Comparison of ENCODE assay signal across 8 cellular contexts in the genomic region with DNA sequence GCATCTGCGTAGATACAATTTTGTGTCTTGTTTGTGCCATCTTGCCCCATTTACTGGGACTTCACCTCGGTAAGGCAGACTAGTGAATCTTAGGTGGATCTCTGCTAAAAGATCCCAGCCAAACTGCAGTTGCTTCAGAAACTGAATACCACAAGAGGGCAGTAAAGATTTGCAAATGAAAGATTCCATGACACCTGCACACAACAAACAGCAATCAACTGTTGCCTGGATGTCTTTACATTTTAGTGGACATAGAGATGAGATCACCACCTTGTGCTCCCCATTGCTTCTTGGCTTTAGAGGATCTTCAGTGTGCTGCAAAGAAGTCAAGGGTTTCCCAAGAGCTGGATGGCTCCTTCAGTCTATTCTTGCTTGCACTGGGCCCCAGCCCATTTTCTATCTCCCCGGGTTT.
DNase-seq lines count a peak whose midpoint lies in the region; ATAC-seq and TF ChIP-seq lines count a peak whose summit lies in the region.

No MANE protein-coding gene starts in this region.

- CTCF ChIA-PET in CD4-positive, alpha-beta T cell (lab: Charles Lee) = interaction anchor here (1.0 kb wide), 1 partner anchor 12 kb away, joined by 3 read pairs; no protein-coding TSS in a partner anchor

- no peaks in the 10 kb centered on the region for H3K9me3 Mint-ChIP-seq in CD4-positive, alpha-beta T cell
- no peaks in the 10 kb centered on the region for H3K9me3 Mint-ChIP-seq in T-helper 1 cell treated with Interleukin-12 subunit alpha and Interleukin-12 subunit beta and Interleukin-4 antibody, amounts not matched to agents 30 μg/mL and 1 μg/mL, for 36 hours
- H3K9me3 Mint-ChIP-seq in natural killer cell = no peaks in the 10 kb centered on the region

- H3K27ac ChIP-seq in CD4-positive, alpha-beta T cell (ENCODE audit: low read depth, low read length) = no peak overlapping the region

- no peak overlapping the region for H3K4me3 Mint-ChIP-seq in CD4-positive, alpha-beta T cell
- H3K4me3 Mint-ChIP-seq in T-helper 1 cell treated with Interleukin-12 subunit alpha and Interleukin-12 subunit beta and Interleukin-4 antibody, amounts not matched to agents 30 μg/mL and 1 μg/mL, for 36 hours = no peak overlapping the region
- H3K4me3 Mint-ChIP-seq in natural killer cell = no peak overlapping the region

- POLR2A ChIA-PET in CD4-positive, alpha-beta T cell (lab: Charles Lee) = no interaction called here

- peak; percentile 66 for TF ChIP-seq CTCF in CD4-positive, alpha-beta T cell (IDR thresholded peaks at IDR 0.05)
- peak; percentile 56 for TF ChIP-seq CTCF in GM20000 (IDR thresholded peaks at IDR 0.05; ENCODE audit: extremely low read depth, missing control alignments)
- TF ChIP-seq CTCF in natural killer cell (IDR thresholded peaks at IDR 0.05) = peak; percentile 64

- no peaks in the 10 kb centered on the region for H3K9me3 ChIP-seq in CD4-positive, alpha-beta T cell (ENCODE audit: control insufficient read depth, low read length)

- peaks cover 41% of the 10 kb centered on the region for H3K36me3 Mint-ChIP-seq in CD4-positive, alpha-beta T cell (ENCODE audit: low read depth)
- peaks cover 15% of the 10 kb centered on the region for H3K36me3 Mint-ChIP-seq in T-helper 1 cell treated with Interleukin-12 subunit alpha and Interleukin-12 subunit beta and Interleukin-4 antibody, amounts not matched to agents 30 μg/mL and 1 μg/mL, for 36 hours (ENCODE audit: low read depth)
- H3K36me3 Mint-ChIP-seq in natural killer cell = no peaks in the 10 kb centered on the region

- H3K27me3 ChIP-seq in CD4-positive, alpha-beta T cell (ENCODE audit: control insufficient read depth, insufficient read depth, low read length) = no peaks in the 10 kb centered on the region

- intact Hi-C loops in CD4-positive, alpha-beta T cell (cut with DNase I, micrococcal nuclease) = loop anchor here (2.0 to 5.0 kb wide), 3 partner anchors 192 to 577 kb away; no protein-coding TSS in a partner anchor
- intact Hi-C loops in natural killer cell (cut with micrococcal nuclease) = loop anchor here (1.0 to 5.0 kb wide), 3 partner anchors 191 to 577 kb away; no protein-coding TSS in a partner anchor

- no peak for DNase-seq in CD4-positive, alpha-beta T cell
- DNase-seq in GM20000 (ENCODE audit: low spot score) (peak; percentile 64), NCI-H1694 (lab: John Stamatoyannopoulos, UW) (peak; percentile 61), fibroblast of gingiva (ENCODE audit: low read depth) (peak; percentile 55), natural killer cell (no peak)
- DNase-seq in activated CD4-positive, alpha-beta T cell treated with anti-CD3 and anti-CD28 coated beads, Interleukin-2, amount 50 U/mL, for 48 hours = no peak

- no peak overlapping the region for H3K27ac Mint-ChIP-seq in CD4-positive, alpha-beta T cell
- H3K27ac Mint-ChIP-seq in T-helper 1 cell treated with Interleukin-12 subunit alpha and Interleukin-12 subunit beta and Interleukin-4 antibody, amounts not matched to agents 30 μg/mL and 1 μg/mL, for 36 hours = peak overlapping the region; percentile 73
- no peak overlapping the region for H3K27ac Mint-ChIP-seq in natural killer cell

- ATAC-seq in CD4-positive, alpha-beta T cell (ENCODE audit: poor library complexity) = peak; percentile 48
- ATAC-seq in natural killer cell = peak in 1 of 3 donors; percentile 24
- ATAC-seq in HG03460 (IDR thresholded peaks at IDR 0.05; ENCODE audit: unreplicated experiment) = no peak

- peaks cover 34% of the 10 kb centered on the region for H3K4me1 Mint-ChIP-seq in CD4-positive, alpha-beta T cell (ENCODE audit: low read depth)
- H3K4me1 Mint-ChIP-seq in T-helper 1 cell treated with Interleukin-12 subunit alpha and Interleukin-12 subunit beta and Interleukin-4 antibody, amounts not matched to agents 30 μg/mL and 1 μg/mL, for 36 hours (ENCODE audit: low read depth) = peaks cover 43% of the 10 kb centered on the region
- peaks cover 35 to 43% of the 10 kb centered on the region in 2 donors for H3K4me1 Mint-ChIP-seq in natural killer cell

- no peaks in the 10 kb centered on the region for H3K27me3 Mint-ChIP-seq in CD4-positive, alpha-beta T cell
- no peaks in the 10 kb centered on the region for H3K27me3 Mint-ChIP-seq in T-helper 1 cell treated with Interleukin-12 subunit alpha and Interleukin-12 subunit beta and Interleukin-4 antibody, amounts not matched to agents 30 μg/mL and 1 μg/mL, for 36 hours (ENCODE audit: low read depth)
- no peaks in the 10 kb centered on the region for H3K27me3 Mint-ChIP-seq in natural killer cell (ENCODE audit: low read depth in 2 of 2)

Comparison
In these comparisons a context has a peak if more than half of its experiments do, and no peak if none do; other contexts are left out.
1. DNase-seq: peak in GM20000 (single experiment), NCI-H1694 (single experiment) and fibroblast of gingiva (single experiment); none in CD4-positive, alpha-beta T cell (0 of 10), natural killer cell (single experiment) and activated CD4-positive, alpha-beta T cell treated with anti-CD3 and anti-CD28 coated beads, Interleukin-2, amount 50 U/mL, for 48 hours (0 of 2).
2. Peak in every context shown above with its lines, with median percentiles within 50 percentile points of each other: CTCF ChIP-seq.